9 cellular contexts compared by ENCODE assay signal in the genomic region with DNA sequence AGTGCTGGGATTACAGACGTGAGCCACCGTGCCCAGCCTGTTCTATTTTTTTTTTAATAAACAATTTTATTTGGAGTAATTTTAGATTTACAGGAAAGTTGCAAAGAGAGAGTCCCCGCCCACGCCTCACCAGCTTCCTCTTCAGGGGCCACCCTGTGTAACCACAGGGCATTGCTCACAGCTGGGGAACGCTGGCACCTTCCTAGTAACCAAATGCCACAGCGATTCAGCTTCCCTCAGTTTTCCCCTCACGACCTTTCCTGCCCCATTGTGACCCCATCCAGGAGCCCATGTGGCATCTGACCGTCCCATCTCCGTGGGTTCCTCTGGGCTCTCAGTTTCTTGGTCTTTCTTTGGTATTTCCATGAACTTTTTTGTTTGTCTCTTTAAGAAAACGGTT.
A peak's percentile ranks its signal among the peaks of the same experiment; 100 is the strongest.
DNase-seq lines count a peak whose midpoint lies in the region; ATAC-seq and TF ChIP-seq lines count a peak whose summit lies in the region.
"Had no signal": no experiment of that assay in that cellular context is flagged by ENCODE, and none has a peak within 500 bp of the region (broad histone marks: within the 10 kb centered on the region; RNA-seq: fewer than 3 reads in every experiment).

No MANE protein-coding gene starts in this region.

- no peak for ATAC-seq in omental fat pad (ENCODE audit: low FRiP score)

- H3K4me3 ChIP-seq in KMS-11 (IDR thresholded peaks at IDR 0.05; ENCODE audit: insufficient read depth, low read depth, low read length) = no peak overlapping the region

- H3K9me3 Mint-ChIP-seq in dendritic cell treated with granulocyte-macrophage colony-stimulating factor and Interleukin-4, amounts not matched to agents 40 ng/mL and 50 ng/mL, for 4 days = peaks cover 15% of the 10 kb centered on the region
- H3K9me3 Mint-ChIP-seq in mesothelial cell of epicardium = no peaks in the 10 kb centered on the region
- H3K9me3 Mint-ChIP-seq: neural crest cell had no signal

- peak overlapping the region; percentile 52 for H3K4me3 Mint-ChIP-seq in dendritic cell treated with granulocyte-macrophage colony-stimulating factor and Interleukin-4, amounts not matched to agents 40 ng/mL and 50 ng/mL, for 4 days
- H3K4me3 Mint-ChIP-seq in mesothelial cell of epicardium = no peak overlapping the region
- H3K4me3 Mint-ChIP-seq: neural crest cell had no signal

- peak overlapping the region; percentile 92 for H3K27ac Mint-ChIP-seq in dendritic cell treated with granulocyte-macrophage colony-stimulating factor and Interleukin-4, amounts not matched to agents 40 ng/mL and 50 ng/mL, for 4 days
- no peak overlapping the region for H3K27ac Mint-ChIP-seq in mesothelial cell of epicardium

- H3K27me3 Mint-ChIP-seq in dendritic cell treated with granulocyte-macrophage colony-stimulating factor and Interleukin-4, amounts not matched to agents 40 ng/mL and 50 ng/mL, for 4 days = peaks cover 11% of the 10 kb centered on the region
- H3K27me3 Mint-ChIP-seq in mesothelial cell of epicardium (ENCODE audit: low read depth) = peaks cover 2% of the 10 kb centered on the region

- H3K27me3 ChIP-seq in KMS-11 (ENCODE audit: insufficient read depth, low read depth) = no peaks in the 10 kb centered on the region

- no peak overlapping the region for H2AFZ ChIP-seq in KMS-11 (ENCODE audit: low read depth)

- intact Hi-C loops in dendritic cell treated with granulocyte-macrophage colony-stimulating factor and Interleukin-4, amounts not matched to agents 40 ng/mL and 50 ng/mL, for 4 days (cut with micrococcal nuclease) = loop anchor here (10.0 kb wide), 1 partner anchor 344 kb away; no protein-coding TSS in a partner anchor

- H3K4me1 Mint-ChIP-seq in dendritic cell treated with granulocyte-macrophage colony-stimulating factor and Interleukin-4, amounts not matched to agents 40 ng/mL and 50 ng/mL, for 4 days (ENCODE audit: low read depth) = peaks cover 68% of the 10 kb centered on the region
- no peaks in the 10 kb centered on the region for H3K4me1 Mint-ChIP-seq in mesothelial cell of epicardium
- H3K4me1 Mint-ChIP-seq: neural crest cell had no signal

- H3K36me3 ChIP-seq in KMS-11 (ENCODE audit: insufficient read depth) = no peaks in the 10 kb centered on the region

- peak; percentile 70 for DNase-seq in activated CD4-positive, CD25-positive, alpha-beta regulatory T cell treated with anti-CD3 and anti-CD28 coated beads, Interleukin-2, amount 50 U/mL, for 72 hours
- peak; percentile 64 to 81 for DNase-seq in stimulated activated CD4-positive, alpha-beta T cell treated with anti-CD3 and anti-CD28 coated beads, Interleukin-12 subunit alpha, Interleukin-12 subunit beta, amount 100 ng/mL, for 24 hours (ENCODE audit: low read depth in 2 of 2)
- DNase-seq in omental fat pad (ENCODE audit: low spot score) (no peak), NCI-H1105 treated with DMSO at 0.1 percent for 48 hours (lab: John Stamatoyannopoulos, UW) (no peak), GM13976 (ENCODE audit: low spot score) (no peak), mesothelial cell of epicardium (ENCODE audit: low spot score in 2 of 2, unreplicated experiment in 2 of 2) (no peak)

- in situ Hi-C loops in GM13976 (cut with MboI; ENCODE audit: low sequenced_read_pairs, unreplicated experiment) = loop anchor here (10.0 to 25.0 kb wide), 2 partner anchors 224 to 456 kb away; a partner anchor contains a TSS

- no peak overlapping the region for H3K9ac ChIP-seq in KMS-11

- TF ChIP-seq CTCF in KMS-11 (conservative IDR thresholded peaks at IDR 0.05; ENCODE audit: low read depth, low read length) (no peak), omental fat pad (IDR thresholded peaks at IDR 0.05) (no peak), GM13976 (IDR thresholded peaks at IDR 0.05; ENCODE audit: borderline replicate concordance, control extremely low read depth, extremely low read depth, insufficient read depth, missing control alignments) (no peak), mesothelial cell of epicardium (IDR thresholded peaks at IDR 0.05; ENCODE audit: unreplicated experiment) (no peak)

- no peaks in the 10 kb centered on the region for H3K79me2 ChIP-seq in KMS-11 (ENCODE audit: insufficient read depth, low read depth)

- peaks cover 14% of the 10 kb centered on the region for H3K36me3 Mint-ChIP-seq in dendritic cell treated with granulocyte-macrophage colony-stimulating factor and Interleukin-4, amounts not matched to agents 40 ng/mL and 50 ng/mL, for 4 days (ENCODE audit: low read depth)
- no peaks in the 10 kb centered on the region for H3K36me3 Mint-ChIP-seq in mesothelial cell of epicardium

- no peak overlapping the region for H3K27ac ChIP-seq in KMS-11

- 0 out of 2 replicates have a peak overlapping the region, but pooled peaks have one; percentile 8 for H3K4me2 ChIP-seq in KMS-11

- H3K4me1 ChIP-seq in KMS-11 (ENCODE audit: low read depth, poor library complexity, severe bottlenecking) = peaks cover 43% of the 10 kb centered on the region

- H4K20me1 ChIP-seq in KMS-11 (ENCODE audit: insufficient read depth) = no peaks in the 10 kb centered on the region

Comparison
In these comparisons a context has a peak if more than half of its experiments do, and no peak if none do; other contexts are left out.
1. DNase-seq: peak in activated CD4-positive, CD25-positive, alpha-beta regulatory T cell treated with anti-CD3 and anti-CD28 coated beads, Interleukin-2, amount 50 U/mL, for 72 hours (single experiment) and stimulated activated CD4-positive, alpha-beta T cell treated with anti-CD3 and anti-CD28 coated beads, Interleukin-12 subunit alpha, Interleukin-12 subunit beta, amount 100 ng/mL, for 24 hours (2 of 2); none in omental fat pad (single experiment), NCI-H1105 treated with DMSO at 0.1 percent for 48 hours (single experiment), GM13976 (single experiment) and mesothelial cell of epicardium (0 of 2).